In genomic region chr13:20566917-20567755, GRCh38 we compare ENCODE assay signal across 8 cellular contexts. TPM values are rescaled to one million over a fixed set of nuclear protein-coding genes. Genes with fewer than 3 reads are reported as not detected.
DNase-seq lines count a peak whose midpoint lies in the region; ATAC-seq lines count a peak whose summit lies in the region.

Gene IFT88 (plus strand): TSS chr13:20567157. CDS start chr13:20574386, 7,229 bp downstream.

- DNase-seq in NCI-H526 (lab: John Stamatoyannopoulos, UW): peak; percentile 87 to 97
- peak; percentile 87 for DNase-seq in activated CD4-positive, alpha-beta T cell treated with anti-CD3 and anti-CD28 coated beads, Interleukin-2, amount 10 ng/mL, durations not matched to agents 7 days and 5 days
- peak; percentile 41 for DNase-seq in cortex of kidney (lab: John Stamatoyannopoulos, UW)
- DNase-seq in left lobe of liver (ENCODE audit: low spot score): peak; percentile 94
- peak; percentile 77 for DNase-seq in stimulated activated CD4-positive, alpha-beta T cell treated with anti-CD3 and anti-CD28 coated beads, Interleukin-1b, Interleukin-23, amount 100 ng/mL, for 48 hours

- no peaks in the 10 kb centered on the region for H4K20me1 ChIP-seq in BLaER1 treated with 17β-estradiol and CSF1 and Interleukin-3, amounts not matched to agents 10 nM and 100 nM

- peaks cover 17% of the 10 kb centered on the region for H3K9me3 Mint-ChIP-seq in activated CD4-positive, alpha-beta T cell treated with anti-CD3 and anti-CD28 coated beads, Interleukin-2, amount 10 ng/mL, durations not matched to agents 7 days and 5 days

- H3K27ac Mint-ChIP-seq in activated CD4-positive, alpha-beta T cell treated with anti-CD3 and anti-CD28 coated beads, Interleukin-2, amount 10 ng/mL, durations not matched to agents 7 days and 5 days: peak within 1 kb of the TSS; percentile 92

- H3K36me3 ChIP-seq in BLaER1 treated with 17β-estradiol and CSF1 and Interleukin-3, amounts not matched to agents 10 nM and 100 nM: no peaks in the 10 kb centered on the region

- peaks cover 16% of the 10 kb centered on the region for H3K36me3 Mint-ChIP-seq in activated CD4-positive, alpha-beta T cell treated with anti-CD3 and anti-CD28 coated beads, Interleukin-2, amount 10 ng/mL, durations not matched to agents 7 days and 5 days (ENCODE audit: low read depth)

- H3K9me3 ChIP-seq in BLaER1 treated with 17β-estradiol and CSF1 and Interleukin-3, amounts not matched to agents 10 nM and 100 nM (replicated peaks in 1 of 11): peaks cover 19 to 32% (median 23%) of the 10 kb centered on the region in 11 experiments

- peak within 1 kb of the TSS; percentile 77 to 94 (median 91) for H3K27ac ChIP-seq in BLaER1 treated with 17β-estradiol and CSF1 and Interleukin-3, amounts not matched to agents 10 nM and 100 nM

- POLR2A ChIA-PET in activated CD4-positive, alpha-beta T cell treated with anti-CD3 and anti-CD28 coated beads, Interleukin-2, amount 10 ng/mL, durations not matched to agents 7 days and 5 days (lab: Charles Lee): no interaction called here

- peak within 1 kb of the TSS; percentile 51 to 74 (median 64) for H3K4me3 ChIP-seq in BLaER1 treated with 17β-estradiol and CSF1 and Interleukin-3, amounts not matched to agents 10 nM and 100 nM

- peaks cover 8 to 17% (median 15%) of the 10 kb centered on the region in 10 experiments; a peak in 19 of 20 replicates for H3K4me1 ChIP-seq in BLaER1 treated with 17β-estradiol and CSF1 and Interleukin-3, amounts not matched to agents 10 nM and 100 nM

- CTCF ChIA-PET in activated CD4-positive, alpha-beta T cell treated with anti-CD3 and anti-CD28 coated beads, Interleukin-2, amount 10 ng/mL, durations not matched to agents 7 days and 5 days (lab: Charles Lee): no interaction called here

- ATAC-seq in GM19324 (IDR thresholded peaks at IDR 0.05; ENCODE audit: low FRiP score, unreplicated experiment) (peak; percentile 94), HG03457 (IDR thresholded peaks at IDR 0.05; ENCODE audit: unreplicated experiment) (peak; percentile 83), left lobe of liver (peak; percentile 94)

- peak within 1 kb of the TSS; percentile 81 to 94 (median 90) for H3K9ac ChIP-seq in BLaER1 treated with 17β-estradiol and CSF1 and Interleukin-3, amounts not matched to agents 10 nM and 100 nM

- H3K4me1 Mint-ChIP-seq in activated CD4-positive, alpha-beta T cell treated with anti-CD3 and anti-CD28 coated beads, Interleukin-2, amount 10 ng/mL, durations not matched to agents 7 days and 5 days: peaks cover 22% of the 10 kb centered on the region

- peak within 1 kb of the TSS; percentile 66 to 96 (median 89) for H3K4me2 ChIP-seq in BLaER1 treated with 17β-estradiol and CSF1 and Interleukin-3, amounts not matched to agents 10 nM and 100 nM

- H3K4me3 Mint-ChIP-seq in activated CD4-positive, alpha-beta T cell treated with anti-CD3 and anti-CD28 coated beads, Interleukin-2, amount 10 ng/mL, durations not matched to agents 7 days and 5 days: peak within 1 kb of the TSS; percentile 91

- no peaks in the 10 kb centered on the region for H3K27me3 ChIP-seq in BLaER1 treated with 17β-estradiol and CSF1 and Interleukin-3, amounts not matched to agents 10 nM and 100 nM

- no peaks in the 10 kb centered on the region for H3K27me3 Mint-ChIP-seq in activated CD4-positive, alpha-beta T cell treated with anti-CD3 and anti-CD28 coated beads, Interleukin-2, amount 10 ng/mL, durations not matched to agents 7 days and 5 days

RNA-seq across cellular contexts. Expression of gene IFT88, which starts in this region (rescaled TPM):
- 1 to 10 TPM; 6.3 to 7.4 TPM for total RNA-seq in activated CD4-positive, alpha-beta T cell treated with anti-CD3 and anti-CD28 coated beads, Interleukin-2, amount 10 ng/mL, durations not matched to agents 7 days and 5 days
- 7.9 TPM for total RNA-seq in left lobe of liver

Comparison
In these comparisons a context has a peak if more than half of its experiments do, and no peak if none do; other contexts are left out.
1. Peak in every context shown above with its lines: DNase-seq, ATAC-seq, H3K4me3 ChIP-seq and H3K27ac ChIP-seq.
2. DNase-seq: peak in every context shown above with its lines; median percentile 94 in left lobe of liver; 92 in NCI-H526; 87 in activated CD4-positive, alpha-beta T cell treated with anti-CD3 and anti-CD28 coated beads, Interleukin-2, amount 10 ng/mL, durations not matched to agents 7 days and 5 days; 77 in stimulated activated CD4-positive, alpha-beta T cell treated with anti-CD3 and anti-CD28 coated beads, Interleukin-1b, Interleukin-23, amount 100 ng/mL, for 48 hours; 41 in cortex of kidney.